Comparison of ENCODE assay signal across 23 cellular contexts in genomic region chr2:201871471-201871870, GRCh38.
DNase-seq lines count a peak whose midpoint lies in the region; FAIRE-seq and TF ChIP-seq lines count a peak whose summit lies in the region.
"Had no signal": no experiment of that assay in that cellular context is flagged by ENCODE, and none has a peak within 500 bp of the region (broad histone marks: within the 10 kb centered on the region; RNA-seq: fewer than 3 reads in every experiment).

No MANE protein-coding gene starts in this region.

- no peak overlapping the region for H2BK5ac ChIP-seq in H1 (ENCODE audit: low read depth, low read length)
- H2BK5ac ChIP-seq in mesendoderm (ENCODE audit: low read length), result no peak overlapping the region

- peaks cover 0 to 9% (median 4%) of the 10 kb centered on the region in 4 experiments; a peak in 3 of 7 replicates for H3K4me1 ChIP-seq in H1 (replicated peaks in 1 of 4; ENCODE audit: control insufficient read depth in 3 of 4, insufficient read depth in 4 of 4, low read length in 3 of 4)
- peaks cover 4% of the 10 kb centered on the region for H3K4me1 ChIP-seq in mesendoderm (ENCODE audit: control insufficient read depth, low read depth, low read length)
- H3K4me1 ChIP-seq in neural progenitor cell, result peaks cover 43% of the 10 kb centered on the region
- H3K4me1 ChIP-seq: BE2C had no signal

- CTCF ChIA-PET in H1 (lab: Charles Lee; ENCODE audit: partially characterized antibody), result interaction anchor here (0.7 to 2.4 kb wide), 2 partner anchors 9 to 11 kb away, joined by 3 to 17 read pairs; no protein-coding TSS in a partner anchor
- CTCF ChIA-PET in Calu3 (lab: Charles Lee), result no interaction called here

- no peak overlapping the region for H3K4ac ChIP-seq in H1 (replicated peaks; ENCODE audit: insufficient read length, low read depth, low read length)
- H3K4ac ChIP-seq in mesendoderm (ENCODE audit: low read depth, low read length), result no peak overlapping the region

- H3K27me3 ChIP-seq in H1 (replicated peaks in 1 of 4; ENCODE audit: control insufficient read depth in 3 of 4, extremely low read depth in 1 of 4, insufficient read depth in 3 of 4, low read length in 3 of 4), result no peaks in the 10 kb centered on the region; a peak in 1 of 7 replicates
- no peaks in the 10 kb centered on the region for H3K27me3 ChIP-seq in mesendoderm (ENCODE audit: insufficient read depth, low read length, poor library complexity)
- no peaks in the 10 kb centered on the region for H3K27me3 ChIP-seq in neural progenitor cell
- H3K27me3 ChIP-seq: BE2C, BLaER1 had no signal

- H4K91ac ChIP-seq in H1 (replicated peaks; ENCODE audit: insufficient read length, low read length), result peak overlapping the region; percentile 47

- H4K5ac ChIP-seq in H1 (ENCODE audit: insufficient read length, low read depth, low read length) (no peak overlapping the region), mesendoderm (ENCODE audit: low read length) (no peak overlapping the region)

- no peak for FAIRE-seq in H1 (lab: Jason Lieb, UNC)
- FAIRE-seq: A204.1, D721Med, G401.6, GM12891, GM19239 had no signal

- H3K4me3 Mint-ChIP-seq in neural progenitor cell (no peak overlapping the region), Calu3 (ENCODE audit: low read depth, unreplicated experiment) (no peak overlapping the region)
- H3K4me3 Mint-ChIP-seq: CD14-positive monocyte; CD4-positive, alpha-beta memory T cell; CD4-positive, CD25-positive, alpha-beta regulatory T cell; CD8-positive, alpha-beta memory T cell had no signal

- H4K20me1 ChIP-seq in H1 (replicated peaks in 1 of 2; ENCODE audit: control insufficient read depth in 1 of 2, insufficient read depth in 2 of 2, low read length in 2 of 2) (no peaks in the 10 kb centered on the region), neural progenitor cell (ENCODE audit: low read depth) (no peaks in the 10 kb centered on the region)
- H4K20me1 ChIP-seq: BLaER1 had no signal

- no peak overlapping the region for H3K23ac ChIP-seq in H1 (ENCODE audit: insufficient read length)
- H3K23ac ChIP-seq in mesendoderm (ENCODE audit: low read length), result no peak overlapping the region

- H3F3A ChIP-seq in neural progenitor cell (ENCODE audit: low read depth), result peaks cover 32% of the 10 kb centered on the region

- H3K79me1 ChIP-seq in H1 (ENCODE audit: low read depth, low read length) (no peaks in the 10 kb centered on the region), mesendoderm (ENCODE audit: low read length) (no peaks in the 10 kb centered on the region)

- no peaks in the 10 kb centered on the region for H3K79me2 ChIP-seq in H1 (ENCODE audit: control insufficient read depth in 1 of 2, insufficient read depth in 2 of 2, low read length in 2 of 2)
- H3K79me2 ChIP-seq in mesendoderm (ENCODE audit: control insufficient read depth, insufficient read depth, low read length), result no peaks in the 10 kb centered on the region
- no peaks in the 10 kb centered on the region for H3K79me2 ChIP-seq in neural progenitor cell (ENCODE audit: low read depth)

- no peaks in the 10 kb centered on the region for H3K23me2 ChIP-seq in H1 (ENCODE audit: low read depth, low read length)

- no peak for TF ChIP-seq POLR2A in H1 (IDR thresholded peaks at IDR 0.05; ENCODE audit: control extremely low read depth in 1 of 2, low read depth in 2 of 2, low read length in 2 of 2)

- TF ChIP-seq CTCF in H1 (IDR thresholded peaks at IDR 0.05; ENCODE audit: control extremely low read depth in 1 of 3, insufficient read depth in 1 of 3, low read depth in 1 of 3, low read length in 3 of 3) (no peak), neural progenitor cell (IDR thresholded peaks at IDR 0.05) (no peak), Calu3 (IDR thresholded peaks at IDR 0.05; ENCODE audit: unreplicated experiment) (no peak)

- H3K27ac Mint-ChIP-seq in neural progenitor cell (no peak overlapping the region), Calu3 (ENCODE audit: unreplicated experiment) (no peak overlapping the region)
- H3K27ac Mint-ChIP-seq: CD14-positive monocyte; CD4-positive, alpha-beta memory T cell; CD4-positive, CD25-positive, alpha-beta regulatory T cell; CD8-positive, alpha-beta memory T cell had no signal

- no peak overlapping the region for H3K56ac ChIP-seq in H1 (replicated peaks; ENCODE audit: insufficient read length, low read depth, low read length)
- no peak overlapping the region for H3K56ac ChIP-seq in mesendoderm (ENCODE audit: low read length)

- H4K8ac ChIP-seq in H1 (ENCODE audit: extremely low read depth, insufficient read depth, low read length), result no peak overlapping the region
- no peak overlapping the region for H4K8ac ChIP-seq in mesendoderm (ENCODE audit: low read depth, low read length)

- peak overlapping the region; percentile 26; the same call in 1 of the 2 replicates for H2BK20ac ChIP-seq in H1 (ENCODE audit: low read length)

- H3K36me3 Mint-ChIP-seq in neural progenitor cell, result no peaks in the 10 kb centered on the region
- H3K36me3 Mint-ChIP-seq in Calu3 (ENCODE audit: insufficient read depth, unreplicated experiment), result no peaks in the 10 kb centered on the region
- H3K36me3 Mint-ChIP-seq: CD14-positive monocyte; CD4-positive, alpha-beta memory T cell; CD4-positive, CD25-positive, alpha-beta regulatory T cell; CD8-positive, alpha-beta memory T cell had no signal

- H3K4me2 ChIP-seq in H1 (ENCODE audit: insufficient read depth in 1 of 2, low read depth in 2 of 2, low read length in 2 of 2), result no peak overlapping the region
- H3K4me2 ChIP-seq in mesendoderm (ENCODE audit: low read length), result no peak overlapping the region
- H3K4me2 ChIP-seq in neural progenitor cell, result peak overlapping the region; percentile 70
- H3K4me2 ChIP-seq: BLaER1 had no signal

- H3K9me3 Mint-ChIP-seq in neural progenitor cell, result no peaks in the 10 kb centered on the region
- H3K9me3 Mint-ChIP-seq in Calu3 (ENCODE audit: low read depth, unreplicated experiment), result no peaks in the 10 kb centered on the region
- H3K9me3 Mint-ChIP-seq: CD14-positive monocyte; CD8-positive, alpha-beta memory T cell had no signal

- no peak for TF ChIP-seq EP300 in H1 (IDR thresholded peaks at IDR 0.05; ENCODE audit: borderline replicate concordance in 1 of 2, low read depth in 2 of 2, low read length in 2 of 2)

- intact Hi-C loops in Calu3 (cut with micrococcal nuclease; ENCODE audit: unreplicated experiment), result no loop called here

- H2BK120ac ChIP-seq in H1 (replicated peaks; ENCODE audit: low read depth, low read length), result peak overlapping the region; percentile 34
- no peak overlapping the region for H2BK120ac ChIP-seq in mesendoderm (ENCODE audit: low read depth, low read length)

- no peak for TF ChIP-seq RAD21 in H1 (IDR thresholded peaks at IDR 0.05 in 1 of 2, conservative IDR thresholded peaks at IDR 0.05 in 1 of 2; ENCODE audit: low read depth in 2 of 2, low read length in 2 of 2)

- H2AFZ ChIP-seq in H1 (ENCODE audit: low read length) (no peak overlapping the region), neural progenitor cell (replicated peaks) (no peak overlapping the region)

- H3K14ac ChIP-seq in H1 (ENCODE audit: insufficient read length), result no peak overlapping the region

- no peaks in the 10 kb centered on the region for H3K36me3 ChIP-seq in H1 (ENCODE audit: control insufficient read depth in 2 of 4, insufficient read depth in 4 of 4, low read length in 3 of 4)
- no peaks in the 10 kb centered on the region for H3K36me3 ChIP-seq in mesendoderm (ENCODE audit: control insufficient read depth, insufficient read depth, low read length)
- H3K36me3 ChIP-seq in neural progenitor cell, result no peaks in the 10 kb centered on the region
- H3K36me3 ChIP-seq: BE2C, BLaER1 had no signal

- WGBS in H1 (ENCODE audit: extremely low coverage in 1 of 2, insufficient coverage in 1 of 2, insufficient read length in 1 of 2, insufficient replicate concordance in 2 of 2, low coverage in 1 of 2, low lambda C conversion rate in 2 of 2, missing lambda C conversion rate in 1 of 2), 2 experiments, result 92% methylated on average over 5 of the region's 5 CpGs; no CpG with 5 or more reads in 1 of the 2 experiments
- no CpG with 5 or more reads among the region's 5 CpGs for WGBS in mesendoderm (ENCODE audit: extremely low coverage, insufficient coverage, low lambda C conversion rate)

- H3K9me3 ChIP-seq in H1 (ENCODE audit: insufficient read depth in 2 of 2, low read depth in 1 of 2, low read length in 1 of 2) (no peaks in the 10 kb centered on the region), neural progenitor cell (ENCODE audit: low read depth) (no peaks in the 10 kb centered on the region)
- H3K9me3 ChIP-seq: BE2C, BLaER1 had no signal

- no peak overlapping the region for H3K9ac ChIP-seq in H1 (replicated peaks in 1 of 4; ENCODE audit: extremely low read depth in 1 of 4, low read depth in 3 of 4, low read length in 3 of 4)
- H3K9ac ChIP-seq in mesendoderm (ENCODE audit: low read length), result no peak overlapping the region
- no peak overlapping the region for H3K9ac ChIP-seq in neural progenitor cell
- H3K9ac ChIP-seq: BLaER1 had no signal

- no peak overlapping the region for H2BK12ac ChIP-seq in H1 (ENCODE audit: low read depth, low read length)

- no TSS peak for BruUV-seq in Calu3 (replicated peaks; lab: Mats Ljungman, UMichigan)

- no peak overlapping the region for H2BK15ac ChIP-seq in H1 (ENCODE audit: low read length)
- peak overlapping the region; percentile 27 for H2BK15ac ChIP-seq in mesendoderm (replicated peaks; ENCODE audit: low read depth)

- H3K27ac ChIP-seq in H1 (ENCODE audit: low read depth, low read length) (no peak overlapping the region), mesendoderm (ENCODE audit: low read depth, low read length) (no peak overlapping the region), neural progenitor cell (no peak overlapping the region)
- H3K27ac ChIP-seq: BLaER1 had no signal

- H2AK5ac ChIP-seq in H1 (ENCODE audit: low read depth, low read length), result no peak overlapping the region
- H2AK5ac ChIP-seq in mesendoderm (ENCODE audit: low read length), result no peak overlapping the region

- H3K27me3 Mint-ChIP-seq in neural progenitor cell (ENCODE audit: insufficient read depth, low read depth) (peaks cover 10% of the 10 kb centered on the region), Calu3 (ENCODE audit: unreplicated experiment) (peaks cover 44% of the 10 kb centered on the region)

- DNase-seq in H1 (ENCODE audit: low read depth in 1 of 2, low spot score in 2 of 2), result no peak
- DNase-seq in mesendoderm, result no peak
- no peak for DNase-seq in neural progenitor cell (ENCODE audit: low spot score)
- no peak for DNase-seq in NCI-H226
- no peak for DNase-seq in NCI-H524 (lab: John Stamatoyannopoulos, UW)
- DNase-seq in Calu3, result no peak
- DNase-seq: 8988T; ACHN; BE2C; C1 segment of cervical spinal cord; CD4-positive, alpha-beta memory T cell; CD4-positive, CD25-positive, alpha-beta regulatory T cell; CD8-positive, alpha-beta memory T cell; COR-L47; DMS79 treated with DMSO at 0.1 percent for 48 hours; GF-D8 had no signal

- H3K18ac ChIP-seq in H1 (ENCODE audit: extremely low read depth, low read length) (no peak overlapping the region), mesendoderm (ENCODE audit: low read length) (peak overlapping the region; percentile 28)

- POLR2A ChIA-PET in H1 (lab: Charles Lee; ENCODE audit: partially characterized antibody), result no interaction called here

- H3K4me3 ChIP-seq in H1 (ENCODE audit: extremely low read depth in 1 of 4, insufficient read depth in 2 of 4, low read depth in 3 of 4, low read length in 4 of 4), result no peak overlapping the region
- H3K4me3 ChIP-seq in mesendoderm (ENCODE audit: low read length), result no peak overlapping the region
- H3K4me3 ChIP-seq in neural progenitor cell, result no peak overlapping the region
- H3K4me3 ChIP-seq: BLaER1 had no signal

- H3K4me1 Mint-ChIP-seq in neural progenitor cell (peaks cover 31% of the 10 kb centered on the region), Calu3 (ENCODE audit: low read depth, unreplicated experiment) (peaks cover 9% of the 10 kb centered on the region)
- H3K4me1 Mint-ChIP-seq: CD14-positive monocyte; CD4-positive, alpha-beta memory T cell; CD4-positive, CD25-positive, alpha-beta regulatory T cell; CD8-positive, alpha-beta memory T cell had no signal
